ENCODE assay signal across 14 cellular contexts in genomic region chr12:26746315-26746714, GRCh38.
DNase-seq lines count a peak whose midpoint lies in the region; ATAC-seq, FAIRE-seq and TF ChIP-seq lines count a peak whose summit lies in the region.
"Had no signal": no experiment of that assay in that cellular context is flagged by ENCODE, and none has a peak within 500 bp of the region (broad histone marks: within the 10 kb centered on the region; RNA-seq: fewer than 3 reads in every experiment).

No MANE protein-coding gene starts in this region.

- no peak overlapping the region for H2AFZ ChIP-seq in astrocyte (ENCODE audit: low read depth, low read length)

- H3K27me3 Mint-ChIP-seq in astrocyte (ENCODE audit: low read depth, unreplicated experiment), result no peaks in the 10 kb centered on the region
- no peaks in the 10 kb centered on the region for H3K27me3 Mint-ChIP-seq in memory B cell
- H3K27me3 Mint-ChIP-seq: naive B cell had no signal

- TF ChIP-seq CTCF in astrocyte (IDR thresholded peaks at IDR 0.05; ENCODE audit: insufficient read depth, low read depth, low read length), result no peak
- no peak for TF ChIP-seq CTCF in right atrium auricular region (IDR thresholded peaks at IDR 0.05)

- H3K27ac ChIP-seq in astrocyte (ENCODE audit: low read depth, low read length), result peak overlapping the region; percentile 44
- no peak overlapping the region for H3K27ac ChIP-seq in right atrium auricular region
- H3K27ac ChIP-seq in small intestine (ENCODE audit: low read depth in 1 of 2, low read length in 1 of 2), result no peak overlapping the region
- H3K27ac ChIP-seq: esophagus muscularis mucosa had no signal

- H4K20me1 ChIP-seq in astrocyte (ENCODE audit: insufficient read depth, low read length), result no peaks in the 10 kb centered on the region

- H3K36me3 ChIP-seq in astrocyte (ENCODE audit: insufficient read depth, low read length) (no peaks in the 10 kb centered on the region), right atrium auricular region (no peaks in the 10 kb centered on the region), small intestine (ENCODE audit: control insufficient read depth in 2 of 2, insufficient read depth in 2 of 2, low read length in 2 of 2) (no peaks in the 10 kb centered on the region)
- H3K36me3 ChIP-seq: esophagus muscularis mucosa had no signal

- H3K9me3 ChIP-seq in astrocyte (ENCODE audit: insufficient read depth, low read depth, low read length), result no peaks in the 10 kb centered on the region
- H3K9me3 ChIP-seq in right atrium auricular region, result no peaks in the 10 kb centered on the region
- H3K9me3 ChIP-seq in small intestine (ENCODE audit: control insufficient read depth, low read depth), result no peaks in the 10 kb centered on the region
- H3K9me3 ChIP-seq: esophagus muscularis mucosa had no signal

- H3K4me3 Mint-ChIP-seq in astrocyte (ENCODE audit: unreplicated experiment), result peak overlapping the region; percentile 66
- H3K4me3 Mint-ChIP-seq in memory B cell, result no peak overlapping the region
- H3K4me3 Mint-ChIP-seq: naive B cell had no signal

- peak overlapping the region; percentile 23 for H3K9ac ChIP-seq in astrocyte (ENCODE audit: low read length)

- H3K4me1 ChIP-seq in astrocyte (ENCODE audit: insufficient read depth, low read length) (peaks cover 37% of the 10 kb centered on the region), right atrium auricular region (peaks cover 0 to 30% of the 10 kb centered on the region in 2 donors), small intestine (ENCODE audit: control insufficient read depth in 2 of 2, insufficient read depth in 1 of 2, low read depth in 1 of 2, low read length in 1 of 2) (peaks cover 2 to 3% of the 10 kb centered on the region in 2 donors)

- peak; percentile 89 for FAIRE-seq in astrocyte (lab: Jason Lieb, UNC)
- FAIRE-seq in small intestine (lab: Jason Lieb, UNC), result no peak

- H3K4me2 ChIP-seq in astrocyte (ENCODE audit: low read length), result peak overlapping the region; percentile 77

- ATAC-seq in memory B cell (ENCODE audit: low read depth), result no peak
- no peak for ATAC-seq in HG03460 (IDR thresholded peaks at IDR 0.05; ENCODE audit: unreplicated experiment)

- H3K27me3 ChIP-seq in astrocyte (ENCODE audit: insufficient read depth, low read length), result no peaks in the 10 kb centered on the region
- no peaks in the 10 kb centered on the region for H3K27me3 ChIP-seq in right atrium auricular region
- H3K27me3 ChIP-seq in small intestine (ENCODE audit: control insufficient read depth in 2 of 2, insufficient read depth in 2 of 2, low read length in 2 of 2), result no peaks in the 10 kb centered on the region
- H3K27me3 ChIP-seq: esophagus muscularis mucosa had no signal

- H3K9me3 Mint-ChIP-seq in astrocyte (ENCODE audit: unreplicated experiment), result no peaks in the 10 kb centered on the region
- H3K9me3 Mint-ChIP-seq in memory B cell, result no peaks in the 10 kb centered on the region
- H3K9me3 Mint-ChIP-seq: naive B cell had no signal

- H3K4me3 ChIP-seq in astrocyte (ENCODE audit: insufficient read depth, low read depth, low read length) (peak overlapping the region; percentile 7), right atrium auricular region (no peak overlapping the region), small intestine (ENCODE audit: low read depth in 1 of 2, low read length in 2 of 2) (no peak overlapping the region)
- H3K4me3 ChIP-seq: esophagus muscularis mucosa had no signal

- H3K4me1 Mint-ChIP-seq in astrocyte (ENCODE audit: low read depth, unreplicated experiment) (peaks cover 57% of the 10 kb centered on the region), memory B cell (peaks cover 52% of the 10 kb centered on the region)

- 66 to 91% (median 78%) methylated on average over 3 of the region's 3 CpGs for WGBS in small intestine, 3 donors

- H3K36me3 Mint-ChIP-seq in astrocyte (ENCODE audit: low read depth, unreplicated experiment) (peaks cover 2% of the 10 kb centered on the region), memory B cell (peaks cover 14% of the 10 kb centered on the region)

- H3K79me2 ChIP-seq in astrocyte (ENCODE audit: insufficient read depth, low read length), result peaks cover 3% of the 10 kb centered on the region

- H3K27ac Mint-ChIP-seq in astrocyte (ENCODE audit: unreplicated experiment) (peak overlapping the region; percentile 85), memory B cell (peak overlapping the region; percentile 40)

- DNase-seq in Ammon's horn (ENCODE audit: low spot score), result peak; percentile 17
- peak; percentile 58 for DNase-seq in HS-27A (ENCODE audit: low read depth)
- DNase-seq in astrocyte (ENCODE audit: low read depth), result peak; percentile 91
- DNase-seq in memory B cell (ENCODE audit: low spot score in 2 of 2), result no peak
- no peak for DNase-seq in right atrium auricular region (ENCODE audit: low spot score)
- no peak for DNase-seq in small intestine
- DNase-seq in NCI-H1694 treated with DMSO at 0.1 percent for 48 hours (lab: John Stamatoyannopoulos, UW), result no peak
- DNase-seq: activated gamma-delta T cell treated with Interleukin-2 at 50 U/mL for 16 hours, DMS79, naive B cell, NCI-H187, T-helper 1 cell had no signal

Comparison
In these comparisons a context has a peak if more than half of its experiments do, and no peak if none do; other contexts are left out.
1. DNase-seq: peak in Ammon's horn (single experiment), HS-27A (single experiment) and astrocyte (single experiment); none in memory B cell (0 of 2), right atrium auricular region (single experiment), small intestine (single experiment) and NCI-H1694 treated with DMSO at 0.1 percent for 48 hours (single experiment).